8 cellular contexts compared by ENCODE assay signal in the genomic region with DNA sequence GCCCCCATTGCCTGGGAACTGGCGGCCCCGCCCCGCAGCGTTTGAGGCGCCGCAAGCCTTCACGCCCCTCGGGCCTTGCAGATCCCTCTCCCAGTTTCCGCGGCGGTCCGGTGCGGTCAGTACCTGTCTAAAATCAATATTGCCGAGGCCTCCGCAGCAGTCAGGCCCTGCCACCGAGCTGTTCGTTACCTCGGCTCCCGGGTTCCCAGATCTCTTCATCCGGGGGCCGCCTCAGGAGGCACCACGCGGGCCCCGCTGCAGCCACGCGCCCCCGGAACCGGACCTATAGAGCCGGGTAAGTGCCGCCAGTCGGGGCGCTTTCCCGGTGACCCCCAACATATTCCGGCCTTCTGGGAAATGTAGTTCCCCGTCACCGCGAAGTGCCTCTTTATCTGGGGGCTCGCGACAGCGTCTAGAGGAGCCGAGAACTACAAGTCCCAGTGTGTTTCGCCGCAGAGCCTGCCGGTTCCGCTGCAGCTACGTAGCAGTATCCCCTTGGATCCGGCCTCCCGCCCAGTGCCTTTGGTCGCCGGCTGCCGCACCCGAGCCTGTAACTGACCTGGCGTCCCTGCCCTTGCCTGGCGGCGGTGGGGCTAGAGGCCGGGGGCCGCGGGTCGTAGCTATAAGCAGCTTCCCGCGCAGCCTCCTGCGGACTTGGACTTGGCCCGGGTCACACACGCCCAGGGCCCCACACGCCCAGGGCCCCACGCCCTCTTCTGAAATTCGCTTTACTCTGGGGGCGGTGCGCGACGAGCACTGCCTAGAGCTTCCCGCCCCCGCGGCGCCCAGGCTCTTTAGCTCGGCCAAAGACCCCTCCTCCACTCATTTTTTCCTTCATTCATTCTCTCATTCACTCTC. TPM values are rescaled to one million over a fixed set of nuclear protein-coding genes. Genes with fewer than 3 reads are reported as not detected.
DNase-seq lines count a peak whose midpoint lies in the region; ATAC-seq, FAIRE-seq and TF ChIP-seq lines count a peak whose summit lies in the region.

A gene with protein sequence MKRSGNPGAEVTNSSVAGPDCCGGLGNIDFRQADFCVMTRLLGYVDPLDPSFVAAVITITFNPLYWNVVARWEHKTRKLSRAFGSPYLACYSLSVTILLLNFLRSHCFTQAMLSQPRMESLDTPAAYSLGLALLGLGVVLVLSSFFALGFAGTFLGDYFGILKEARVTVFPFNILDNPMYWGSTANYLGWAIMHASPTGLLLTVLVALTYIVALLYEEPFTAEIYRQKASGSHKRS (minus strand): TSS at position 301 of the 858 bp plus-strand sequence. CDS start 82 bp downstream, at position 219.

- no TSS peak for BruUV-seq in HepG2 (replicated peaks; lab: Mats Ljungman, UMichigan)

- H3K4me2 ChIP-seq in HepG2 (ENCODE audit: low read depth, low read length), result peak within 1 kb of the TSS; percentile 95

- peaks cover 26% of the 10 kb centered on the region for H3K4me1 ChIP-seq in HepG2 (ENCODE audit: insufficient read depth, low read length)

- TF ChIP-seq RAD21 in HepG2 (CRISPR knock-in tag; IDR thresholded peaks at IDR 0.05), result peak; percentile 40

- FAIRE-seq in HepG2 (lab: Jason Lieb, UNC), result peak; percentile 73

- no peaks in the 10 kb centered on the region for H3K9me3 ChIP-seq in HepG2 (ENCODE audit: low read length)

- peaks cover 10% of the 10 kb centered on the region for H3K79me2 ChIP-seq in HepG2 (ENCODE audit: insufficient read depth, low read length)

- intact Hi-C loops in HepG2 (cut with micrococcal nuclease; ENCODE audit: unreplicated experiment), result no loop called here

- ATAC-seq in GM19395 (IDR thresholded peaks at IDR 0.05; ENCODE audit: unreplicated experiment) (peak; percentile 96), HG03565 (IDR thresholded peaks at IDR 0.05; ENCODE audit: unreplicated experiment) (peak; percentile 95), HepG2 (peak; percentile 96)

- no peak within 1 kb of the TSS for H2AFZ ChIP-seq in HepG2 (ENCODE audit: low read length)

- H3K27ac ChIP-seq in C4-2B, result peak within 1 kb of the TSS; percentile 87
- H3K27ac ChIP-seq in HepG2 (ENCODE audit: extremely low read length, insufficient read depth, low read length), result peak within 1 kb of the TSS; percentile 89

- H3K4me3 ChIP-seq in HepG2 (replicated peaks in 1 of 3; ENCODE audit: insufficient read depth in 1 of 3, low read depth in 2 of 3, low read length in 3 of 3), result peak within 1 kb of the TSS; percentile 76 to 94 (median 94)

- no peaks in the 10 kb centered on the region for H4K20me1 ChIP-seq in HepG2 (ENCODE audit: insufficient read depth, low read length)

- DNase-seq in NCI-H774 (lab: John Stamatoyannopoulos, UW) (peak; percentile 85), dermis microvascular lymphatic vessel endothelial cell (ENCODE audit: low read depth in 2 of 2) (peak; percentile 98 to 99), HepG2 (ENCODE audit: low spot score) (peak; percentile 97)
- peak; percentile 89 to 92 for DNase-seq in activated CD4-positive, alpha-beta T cell treated with anti-CD3 and anti-CD28 coated beads, Interleukin-2, amount 50 U/mL, for 4 hours
- DNase-seq in stimulated activated CD4-positive, alpha-beta T cell treated with anti-CD3 and anti-CD28 coated beads, Interleukin-4, amount 100 ng/mL, for 1 hour, result peak; percentile 89

- POLR2A ChIA-PET in HepG2 (lab: Yijun Ruan, JAX), result interaction anchor here (0.9 to 4.3 kb wide), 15 partner anchors 10 to 246 kb away, joined by 3 to 49 read pairs (median 4); a partner anchor contains a TSS

- H3K9ac ChIP-seq in HepG2 (ENCODE audit: insufficient read depth, low read depth, low read length), result peak within 1 kb of the TSS; percentile 76

- TF ChIP-seq CTCF in C4-2B (conservative IDR thresholded peaks at IDR 0.05) (no peak), HepG2 (CRISPR knock-in tag; IDR thresholded peaks at IDR 0.05) (no peak; the same call in 1 of the 2 replicates)

- TF ChIP-seq POLR2A in HepG2 (IDR thresholded peaks at IDR 0.05; ENCODE audit: insufficient read depth in 1 of 2, low read depth in 2 of 2, low read length in 2 of 2), result peak; percentile 68 to 84

- TF ChIP-seq EP300 in HepG2 (IDR thresholded peaks at IDR 0.05; ENCODE audit: low read depth in 2 of 2, low read length in 2 of 2) (no peak), HepG2 (CRISPR knock-in tag; IDR thresholded peaks at IDR 0.05; ENCODE audit: borderline replicate concordance) (no peak)

- in situ Hi-C loops in HepG2 (cut with HindIII; ENCODE audit: extremely low pct_ligation_motif_present, low pct_unique_long_range_greater_than_20kb), result no loop called here

- no peaks in the 10 kb centered on the region for H3K36me3 ChIP-seq in HepG2 (replicated peaks in 1 of 2; ENCODE audit: control insufficient read depth in 1 of 2, insufficient read depth in 2 of 2, low read length in 2 of 2)

- no peaks in the 10 kb centered on the region; a peak in 1 of 5 replicates for H3K27me3 ChIP-seq in HepG2 (ENCODE audit: control insufficient read depth in 1 of 2, insufficient read depth in 2 of 2, low read length in 2 of 2)

- 0% methylated on average over 12 of the region's 76 CpGs for WGBS in HepG2 (ENCODE audit: low lambda C conversion rate)

- CTCF ChIA-PET in HepG2 (lab: Yijun Ruan, JAX; ENCODE audit: low intra/inter-chr PET ratio, low total read pairs), result no interaction called here

TF ChIP-seq in HepG2, 621 proteins besides CTCF, POLR2A, EP300 and RAD21 (continues in another document):
- TF ChIP-seq ZNF251 (CRISPR knock-in tag; IDR thresholded peaks at IDR 0.05) (0 out of 2 replicates have a peak, but pooled peaks have one; percentile 26), ZNF614 (CRISPR knock-in tag; IDR thresholded peaks at IDR 0.05; ENCODE audit: borderline replicate concordance) (no peak; the same call in 1 of the 2 replicates), CHD2 (IDR thresholded peaks at IDR 0.05; ENCODE audit: low read depth, low read length) (peak; percentile 62; the same call in 1 of the 2 replicates)
- TF ChIP-seq, protein P1, sequence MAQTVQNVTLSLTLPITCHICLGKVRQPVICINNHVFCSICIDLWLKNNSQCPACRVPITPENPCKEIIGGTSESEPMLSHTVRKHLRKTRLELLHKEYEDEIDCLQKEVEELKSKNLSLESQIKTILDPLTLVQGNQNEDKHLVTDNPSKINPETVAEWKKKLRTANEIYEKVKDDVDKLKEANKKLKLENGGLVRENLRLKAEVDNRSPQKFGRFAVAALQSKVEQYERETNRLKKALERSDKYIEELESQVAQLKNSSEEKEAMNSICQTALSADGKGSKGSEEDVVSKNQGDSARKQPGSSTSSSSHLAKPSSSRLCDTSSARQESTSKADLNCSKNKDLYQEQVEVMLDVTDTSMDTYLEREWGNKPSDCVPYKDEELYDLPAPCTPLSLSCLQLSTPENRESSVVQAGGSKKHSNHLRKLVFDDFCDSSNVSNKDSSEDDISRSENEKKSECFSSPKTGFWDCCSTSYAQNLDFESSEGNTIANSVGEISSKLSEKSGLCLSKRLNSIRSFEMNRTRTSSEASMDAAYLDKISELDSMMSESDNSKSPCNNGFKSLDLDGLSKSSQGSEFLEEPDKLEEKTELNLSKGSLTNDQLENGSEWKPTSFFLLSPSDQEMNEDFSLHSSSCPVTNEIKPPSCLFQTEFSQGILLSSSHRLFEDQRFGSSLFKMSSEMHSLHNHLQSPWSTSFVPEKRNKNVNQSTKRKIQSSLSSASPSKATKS (CRISPR knock-in tag; IDR thresholded peaks at IDR 0.05), result peak; percentile 71; the same call in 1 of the 2 replicates
- TF ChIP-seq, protein P2, sequence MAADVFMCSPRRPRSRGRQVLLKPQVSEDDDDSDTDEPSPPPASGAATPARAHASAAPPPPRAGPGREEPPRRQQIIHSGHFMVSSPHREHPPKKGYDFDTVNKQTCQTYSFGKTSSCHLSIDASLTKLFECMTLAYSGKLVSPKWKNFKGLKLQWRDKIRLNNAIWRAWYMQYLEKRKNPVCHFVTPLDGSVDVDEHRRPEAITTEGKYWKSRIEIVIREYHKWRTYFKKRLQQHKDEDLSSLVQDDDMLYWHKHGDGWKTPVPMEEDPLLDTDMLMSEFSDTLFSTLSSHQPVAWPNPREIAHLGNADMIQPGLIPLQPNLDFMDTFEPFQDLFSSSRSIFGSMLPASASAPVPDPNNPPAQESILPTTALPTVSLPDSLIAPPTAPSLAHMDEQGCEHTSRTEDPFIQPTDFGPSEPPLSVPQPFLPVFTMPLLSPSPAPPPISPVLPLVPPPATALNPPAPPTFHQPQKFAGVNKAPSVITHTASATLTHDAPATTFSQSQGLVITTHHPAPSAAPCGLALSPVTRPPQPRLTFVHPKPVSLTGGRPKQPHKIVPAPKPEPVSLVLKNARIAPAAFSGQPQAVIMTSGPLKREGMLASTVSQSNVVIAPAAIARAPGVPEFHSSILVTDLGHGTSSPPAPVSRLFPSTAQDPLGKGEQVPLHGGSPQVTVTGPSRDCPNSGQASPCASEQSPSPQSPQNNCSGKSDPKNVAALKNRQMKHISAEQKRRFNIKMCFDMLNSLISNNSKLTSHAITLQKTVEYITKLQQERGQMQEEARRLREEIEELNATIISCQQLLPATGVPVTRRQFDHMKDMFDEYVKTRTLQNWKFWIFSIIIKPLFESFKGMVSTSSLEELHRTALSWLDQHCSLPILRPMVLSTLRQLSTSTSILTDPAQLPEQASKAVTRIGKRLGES (CRISPR knock-in tag; IDR thresholded peaks at IDR 0.05; ENCODE audit: borderline replicate concordance), result no peak

RNA-seq across cellular contexts. Expression of the gene that starts here (rescaled TPM):
- total RNA-seq in dermis microvascular lymphatic vessel endothelial cell (23.5 and 24.7 TPM in 2 replicates), HepG2 (2016; rRNA removed; fragmentation: Illumina TruSeq; extraction: Trizol) (16.4 and 31.7 TPM in 2 replicates)
- total RNA-seq in HepG2 (2016; cell fraction: cytosol; rRNA removed; fragmentation: Illumina TruSeq; extraction: Trizol; ENCODE audit: low read depth), result 38.2 and 45.8 TPM in 2 replicates
- total RNA-seq in HepG2 (2016; cell fraction: insoluble cytoplasmic fraction; rRNA removed; fragmentation: Illumina TruSeq; extraction: Trizol), result 16.3 and 32.5 TPM in 2 replicates
- 31.0 and 42.8 TPM in 2 replicates for total RNA-seq in HepG2 (2016; cell fraction: membrane; rRNA removed; fragmentation: Illumina TruSeq; extraction: Trizol)
- 15.8 and 21.7 TPM in 2 replicates for total RNA-seq in HepG2 (2016; cell fraction: nucleus; rRNA removed; fragmentation: Illumina TruSeq; extraction: Trizol)
- 43.6 and 61.4 TPM in 2 replicates for polyA plus RNA-seq in HepG2 (2011; rRNA removed)
- polyA plus RNA-seq in HepG2 (2011; cell fraction: cytosol; rRNA removed), result 54.3 and 73.8 TPM in 2 replicates
- 36.9 and 41.0 TPM in 2 replicates for polyA plus RNA-seq in HepG2 (2011; cell fraction: nucleus; rRNA removed)
- polyA plus RNA-seq in HepG2 (2012), result 38.0 and 42.3 TPM in 2 replicates
- 46.1 and 58.0 TPM in 2 replicates for polyA plus RNA-seq in HepG2 (2016; cell fraction: cytosol; fragmentation: Illumina TruSeq; extraction: Trizol; ENCODE audit: low read depth)
- polyA plus RNA-seq in HepG2 (2016; cell fraction: insoluble cytoplasmic fraction; fragmentation: Illumina TruSeq; extraction: Trizol; ENCODE audit: low read depth), result 24.1 and 25.5 TPM in 2 replicates
- polyA plus RNA-seq in HepG2 (2016; cell fraction: membrane; fragmentation: Illumina TruSeq; extraction: Trizol; ENCODE audit: low read depth), result 38.1 and 45.2 TPM in 2 replicates
- polyA plus RNA-seq in HepG2 (2016; cell fraction: nucleus; fragmentation: Illumina TruSeq; extraction: Trizol; ENCODE audit: insufficient read depth, low read depth), result 39.8 and 40.0 TPM in 2 replicates
- 51.2 and 54.0 TPM in 2 replicates for polyA minus RNA-seq in HepG2 (2011; rRNA and poly(A)+ RNA removed; ENCODE audit: low replicate concordance)
- polyA minus RNA-seq in HepG2 (2011; cell fraction: cytosol; rRNA and poly(A)+ RNA removed), result 20.3 and 22.0 TPM in 2 replicates
- polyA minus RNA-seq in HepG2 (2011; cell fraction: nucleus; rRNA and poly(A)+ RNA removed), result 6.6 and 8.5 TPM in 2 replicates

Comparison
In these comparisons a context has a peak if more than half of its experiments do, and no peak if none do; other contexts are left out.
1. Peak in every context shown above with its lines: DNase-seq, ATAC-seq, H3K4me3 ChIP-seq and H3K27ac ChIP-seq.